8 cellular contexts compared by ENCODE assay signal in the genomic region with DNA sequence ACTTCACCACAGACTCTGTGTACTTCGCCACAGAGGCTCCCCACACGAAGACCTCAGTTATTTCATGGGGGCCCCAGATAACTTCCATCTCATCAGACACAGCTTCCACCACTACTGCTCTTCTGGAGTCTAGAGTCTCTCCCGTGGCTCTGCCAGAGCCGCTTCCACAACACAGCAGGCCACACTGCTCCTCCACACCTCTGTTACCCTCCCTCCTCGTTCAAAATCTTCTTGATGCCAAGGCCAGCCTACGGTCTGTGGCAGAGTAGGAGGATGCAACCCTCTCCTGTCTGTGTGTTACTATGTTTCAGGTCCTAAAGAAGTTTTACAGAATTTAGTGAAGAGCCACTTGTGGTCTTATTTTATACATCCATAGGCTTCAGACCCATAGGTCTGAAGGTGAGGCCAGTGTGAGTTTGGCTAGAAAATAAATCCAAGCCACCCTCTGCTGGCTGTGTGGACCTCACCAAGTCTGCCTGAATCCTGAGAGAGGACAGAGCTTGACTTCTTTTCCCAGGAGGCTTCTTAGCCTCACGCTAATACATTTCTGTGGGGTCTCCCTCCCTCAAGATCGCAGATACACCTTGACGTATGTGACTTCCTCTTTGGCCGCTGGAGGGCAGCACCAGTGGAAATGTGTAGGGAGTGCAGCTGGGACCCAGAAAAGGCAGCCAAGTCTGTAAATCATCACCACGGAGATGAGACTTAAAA.
A peak's percentile ranks its signal among the peaks of the same experiment; 100 is the strongest.
DNase-seq lines count a peak whose midpoint lies in the region; ATAC-seq lines count a peak whose summit lies in the region.

No MANE protein-coding gene starts in this region.

- peak; percentile 28 for DNase-seq in activated naive CD4-positive, alpha-beta T cell treated with Interleukin-2 at 50 U/mL for 16 hours
- no peak for DNase-seq in activated naive CD4-positive, alpha-beta T cell (lab: John Stamatoyannopoulos, UW)
- peak; percentile 28 for DNase-seq in HT1080 (ENCODE audit: low read depth)
- DNase-seq in UCSD-AML1 (lab: John Stamatoyannopoulos, UW; ENCODE audit: unreplicated experiment), result peak; percentile 27
- peak; percentile 1 for DNase-seq in fibroblast of the conjunctiva (ENCODE audit: low read depth)
- DNase-seq in stimulated activated CD4-positive, alpha-beta T cell treated with anti-CD3 and anti-CD28 coated beads, Interleukin-15, amount 100 ng/mL, for 24 hours, result peak; percentile 69
- no peak for DNase-seq in hippocampal formation (lab: John Stamatoyannopoulos, UW)

- peak; percentile 95 for ATAC-seq in GM21723 (IDR thresholded peaks at IDR 0.05; ENCODE audit: unreplicated experiment)

Comparison
In these comparisons a context has a peak if more than half of its experiments do, and no peak if none do; other contexts are left out.
1. DNase-seq: peak in activated naive CD4-positive, alpha-beta T cell treated with Interleukin-2 at 50 U/mL for 16 hours (single experiment), HT1080 (single experiment), UCSD-AML1 (single experiment), fibroblast of the conjunctiva (single experiment) and stimulated activated CD4-positive, alpha-beta T cell treated with anti-CD3 and anti-CD28 coated beads, Interleukin-15, amount 100 ng/mL, for 24 hours (single experiment); none in activated naive CD4-positive, alpha-beta T cell (0 of 4) and hippocampal formation (0 of 2).